Comparison of ENCODE assay signal across 1 cellular context in the genomic region with DNA sequence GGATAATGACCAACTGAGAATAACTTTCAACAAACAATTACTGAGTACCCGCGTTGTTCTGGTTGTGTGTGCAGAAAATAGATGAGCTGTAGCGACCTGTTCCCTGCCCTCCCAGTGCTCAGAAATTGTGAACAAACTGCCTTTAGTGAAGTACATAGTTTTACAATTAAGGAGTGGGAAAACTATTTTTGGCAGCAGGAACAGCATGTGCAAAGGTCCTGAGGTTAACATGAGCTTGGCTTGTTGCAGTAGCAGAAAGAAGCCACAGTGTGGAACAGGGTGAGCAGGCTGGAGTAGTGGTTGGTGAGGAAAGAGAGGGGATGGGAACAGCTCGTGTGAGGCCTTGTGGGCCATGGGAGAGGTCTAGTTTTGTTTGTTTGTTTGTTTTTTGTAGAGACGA.
TF ChIP-seq lines count a peak whose summit lies in the region.

No MANE protein-coding gene starts in this region.

TF ChIP-seq in H1, 55 proteins besides CTCF, POLR2A, EP300 and RAD21:
- TF ChIP-seq SP4 (IDR thresholded peaks at IDR 0.05; ENCODE audit: low read length) (no peak), KDM1A (IDR thresholded peaks at IDR 0.05; ENCODE audit: borderline replicate concordance, low read length) (peak; percentile 88), HDAC2 (IDR thresholded peaks at IDR 0.05; ENCODE audit: borderline replicate concordance in 1 of 2, low read depth in 2 of 2, low read length in 2 of 2) (peak in 1 of 2 experiments; percentile 45; a peak in 1 of 4 replicates)
